In the genomic region with DNA sequence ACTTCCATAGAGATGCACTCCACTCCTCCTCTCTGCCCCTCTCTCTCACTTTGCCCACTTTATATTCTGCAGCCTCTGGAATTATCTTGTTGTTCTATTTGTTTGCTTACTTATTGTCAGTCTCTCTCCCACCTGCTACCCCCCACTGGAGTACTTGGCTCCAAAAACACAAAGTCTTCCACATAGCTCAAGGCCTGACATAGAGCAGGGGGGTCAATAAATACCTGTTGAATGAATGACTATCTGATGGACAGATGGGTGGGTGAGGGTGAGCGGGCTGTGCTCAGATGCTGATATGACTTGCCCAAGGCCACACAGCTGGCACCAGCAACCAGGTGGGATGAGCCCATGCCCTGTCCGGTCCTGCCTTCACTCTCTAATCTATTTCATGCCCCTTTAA, we compare ENCODE assay signal across 20 cellular contexts. TPM values are rescaled to one million over a fixed set of nuclear protein-coding genes. Genes with fewer than 3 reads are reported as not detected.
"Had no signal": no experiment of that assay in that cellular context is flagged by ENCODE, and none has a peak within 500 bp of the region (broad histone marks: within the 10 kb centered on the region; RNA-seq: fewer than 3 reads in every experiment).

No MANE protein-coding gene starts in this region.

- H3K4me1 ChIP-seq: SJCRH30 had no signal

- FAIRE-seq: HTR-8/SVneo, K562 had no signal

- ATAC-seq: K562, Panc1, T-helper 17 cell had no signal

- DNase-seq: Kasumi-1, MM.1S, NCI-H1092 treated with DMSO at 0.1 percent for 48 hours, NCI-H1436, NCI-H187, NCI-H2029, NCI-H2171 treated with DMSO at 0.1 percent for 48 hours, NCI-H446, NCI-H510A, NCI-H524 treated with DMSO at 0.1 percent for 48 hours, SHP77 treated with DMSO at 0.1 percent for 48 hours, SJCRH30, T-helper 1 cell, T-helper 17 cell had no signal

- H3K9ac ChIP-seq: KMS-11 had no signal

- H3K4me2 ChIP-seq: KMS-11 had no signal

- H3K9me3 ChIP-seq: SJCRH30 had no signal

- H3K27ac ChIP-seq: HL-60, KMS-11, SJCRH30 had no signal

- H3K36me3 ChIP-seq: SJCRH30 had no signal

- H3K4me3 ChIP-seq: K562, SJCRH30 had no signal

RNA-seq across cellular contexts. Expression of a gene that starts 13.4 kb away (rescaled TPM):
- total RNA-seq: K562, T-helper 17 cell had no signal
- polyA plus RNA-seq: IgD-negative memory B cell, K562 had no signal
